In the genomic region with DNA sequence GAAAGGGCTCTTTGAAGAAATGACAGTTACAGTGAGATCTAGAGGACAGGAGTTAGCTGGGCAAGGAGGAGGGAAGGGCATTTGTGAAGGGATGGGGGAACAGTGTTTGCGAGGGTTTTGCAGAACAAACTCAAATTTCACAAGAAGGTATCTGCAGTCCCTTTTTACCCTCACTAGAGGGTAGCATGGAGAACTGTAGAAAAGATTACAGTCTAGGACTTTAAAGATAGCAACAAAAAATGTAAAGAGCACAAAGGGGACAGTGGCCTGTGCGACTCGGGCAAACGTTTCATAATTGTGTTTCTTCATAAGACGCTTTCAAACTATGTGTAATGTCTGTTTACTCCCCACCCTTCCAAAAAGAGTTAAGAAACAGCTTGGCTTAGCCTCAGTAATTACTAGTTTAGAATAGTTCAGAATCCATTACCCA, we compare ENCODE assay signal across 8 cellular contexts. TPM values are rescaled to one million over a fixed set of nuclear protein-coding genes. Genes with fewer than 3 reads are reported as not detected.
A peak's percentile ranks its signal among the peaks of the same experiment; 100 is the strongest.
DNase-seq lines count a peak whose midpoint lies in the region; ATAC-seq and TF ChIP-seq lines count a peak whose summit lies in the region.

No MANE protein-coding gene starts in this region.

- H3K27me3 ChIP-seq in RWPE2 (ENCODE audit: insufficient read depth, poor library complexity, severe bottlenecking) (no peaks in the 10 kb centered on the region), fibroblast of lung (ENCODE audit: control insufficient read depth, insufficient read depth, low read length) (no peaks in the 10 kb centered on the region)

- H3K4me3 ChIP-seq in RWPE2 (ENCODE audit: severe bottlenecking) (no peak overlapping the region), fibroblast of lung (replicated peaks in 1 of 4; ENCODE audit: control extremely low read depth in 1 of 4, insufficient read depth in 1 of 4, low read depth in 3 of 4, low read length in 4 of 4) (no peak overlapping the region), retinal pigment epithelial cell (ENCODE audit: low read length) (no peak overlapping the region)

- no peak overlapping the region for H2AFZ ChIP-seq in fibroblast of lung (ENCODE audit: low read length)

- H3K4me2 ChIP-seq in fibroblast of lung (ENCODE audit: extremely low read depth, insufficient read depth, low read length): no peak overlapping the region

- H3K9me3 ChIP-seq in RWPE2 (ENCODE audit: severe bottlenecking): no peaks in the 10 kb centered on the region
- no peaks in the 10 kb centered on the region for H3K9me3 ChIP-seq in fibroblast of lung (ENCODE audit: control insufficient read depth, insufficient read depth, low read depth, low read length)

- no peaks in the 10 kb centered on the region for H4K20me1 ChIP-seq in fibroblast of lung (ENCODE audit: control insufficient read depth, extremely low read depth, insufficient read depth, low read length)

- H3K36me3 ChIP-seq in RWPE2 (ENCODE audit: low read depth) (peaks cover 9% of the 10 kb centered on the region), fibroblast of lung (ENCODE audit: control insufficient read depth, insufficient read depth, low read length) (peaks cover 3% of the 10 kb centered on the region)

- TF ChIP-seq CTCF in RWPE2 (IDR thresholded peaks at IDR 0.05; ENCODE audit: poor library complexity, severe bottlenecking): peak; percentile 93
- peak; percentile 57 to 77 for TF ChIP-seq CTCF in fibroblast of lung (conservative IDR thresholded peaks at IDR 0.05 in 1 of 2, IDR thresholded peaks at IDR 0.05 in 1 of 2; ENCODE audit: low read depth in 1 of 2, low read length in 2 of 2)
- peak; percentile 64 for TF ChIP-seq CTCF in retinal pigment epithelial cell (conservative IDR thresholded peaks at IDR 0.05; ENCODE audit: low read depth, low read length)

- peaks cover 2% of the 10 kb centered on the region for H3K4me1 ChIP-seq in RWPE2 (ENCODE audit: insufficient read depth, poor library complexity, severe bottlenecking)
- peaks cover 4% of the 10 kb centered on the region for H3K4me1 ChIP-seq in fibroblast of lung (ENCODE audit: control insufficient read depth, extremely low read depth, insufficient read depth, low read length)

- H3K27ac ChIP-seq in RWPE2 (ENCODE audit: poor library complexity, severe bottlenecking) (no peak overlapping the region), fibroblast of lung (ENCODE audit: insufficient read depth, low read length) (no peak overlapping the region)

- H3K79me2 ChIP-seq in fibroblast of lung (ENCODE audit: control insufficient read depth, insufficient read depth, low read length): no peaks in the 10 kb centered on the region

- H3K9ac ChIP-seq in fibroblast of lung (ENCODE audit: insufficient read depth, low read length): no peak overlapping the region

- peak; percentile 55 for ATAC-seq in RWPE2 (ENCODE audit: low read depth)
- ATAC-seq in GM19023 (IDR thresholded peaks at IDR 0.05; ENCODE audit: unreplicated experiment): no peak
- ATAC-seq in HG03469 (IDR thresholded peaks at IDR 0.05; ENCODE audit: unreplicated experiment): no peak

- peak; percentile 77 to 82 for DNase-seq in AML-193 (lab: John Stamatoyannopoulos, UW)
- peak; percentile 53 for DNase-seq in HCEC 1CT
- DNase-seq in RWPE2 (ENCODE audit: low spot score): peak; percentile 5
- DNase-seq in fibroblast of lung (ENCODE audit: low read depth in 2 of 2): peak; percentile 30 to 69
- DNase-seq in retinal pigment epithelial cell (ENCODE audit: low read depth): no peak
- DNase-seq in activated CD4-positive, alpha-beta T cell treated with anti-CD3 and anti-CD28 coated beads, Interleukin-2, amount 50 U/mL, for 4 hours: no peak

RNA-seq across cellular contexts. Expression of gene ASXL1, which starts 21.2 kb away (rescaled TPM):
- 29.3 and 41.1 TPM in 2 replicates for total RNA-seq in fibroblast of lung
- 38.0 and 39.1 TPM in 2 replicates for polyA plus RNA-seq in fibroblast of lung
- 31.1 and 31.6 TPM in 2 replicates for polyA plus RNA-seq in fibroblast of lung (2012)
- 76.3 and 89.6 TPM in 2 replicates for polyA minus RNA-seq in fibroblast of lung (ENCODE audit: low replicate concordance)

RNA-seq across cellular contexts. Expression of gene KIF3B, which starts 59.5 kb away (rescaled TPM):
- 27.6 and 27.7 TPM in 2 replicates for total RNA-seq in fibroblast of lung
- 32.9 and 35.6 TPM in 2 replicates for polyA plus RNA-seq in fibroblast of lung
- 23.7 and 27.9 TPM in 2 replicates for polyA plus RNA-seq in fibroblast of lung (2012)
- 10.5 and 12.6 TPM in 2 replicates for polyA minus RNA-seq in fibroblast of lung (ENCODE audit: low replicate concordance)

Comparison
In these comparisons a context has a peak if more than half of its experiments do, and no peak if none do; other contexts are left out.
1. DNase-seq: peak in AML-193 (2 of 2), HCEC 1CT (single experiment), RWPE2 (single experiment) and fibroblast of lung (2 of 2); none in retinal pigment epithelial cell (single experiment) and activated CD4-positive, alpha-beta T cell treated with anti-CD3 and anti-CD28 coated beads, Interleukin-2, amount 50 U/mL, for 4 hours (0 of 2).
2. Peak in every context shown above with its lines, with median percentiles within 50 percentile points of each other: CTCF ChIP-seq.